ENCODE assay signal across 27 cellular contexts in the genomic region with DNA sequence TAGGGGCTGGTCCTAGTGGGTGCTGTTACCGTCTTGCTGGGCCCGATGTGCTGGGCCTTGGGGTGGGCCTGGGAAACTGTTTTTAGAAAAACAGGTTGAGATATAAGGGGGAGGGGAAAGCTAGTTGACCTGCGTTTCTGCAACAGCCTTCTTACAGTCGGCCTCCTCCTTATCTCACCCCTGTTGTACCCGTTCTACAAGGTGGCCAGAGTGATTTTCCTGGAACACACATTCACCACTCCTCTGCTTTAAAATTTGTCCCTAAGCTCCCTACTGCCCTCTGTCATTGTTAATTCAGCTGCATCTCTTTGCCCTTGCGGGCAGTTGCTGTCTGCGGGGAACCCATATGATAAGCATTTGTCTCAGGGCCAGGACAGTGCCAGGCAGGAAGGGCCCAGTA. TPM values are rescaled to one million over a fixed set of nuclear protein-coding genes. Genes with fewer than 3 reads are reported as not detected.
"Had no signal": no experiment of that assay in that cellular context is flagged by ENCODE, and none has a peak within 500 bp of the region (broad histone marks: within the 10 kb centered on the region; RNA-seq: fewer than 3 reads in every experiment).

No MANE protein-coding gene starts in this region.

- H3K4me1 Mint-ChIP-seq: central memory CD8-positive, alpha-beta T cell; stimulated activated memory B cell treated with anti-CD40 and anti-IgM and Interleukin-4, amounts not matched to agents 10 μg/mL and 1 μg/mL and 100 μg/mL, for 72 hours had no signal

- H3K4me1 ChIP-seq: breast epithelium, vagina had no signal

- H3K9ac ChIP-seq: parathyroid adenoma had no signal

- H3K4me3 Mint-ChIP-seq: activated naive CD8-positive, alpha-beta T cell; activated T-cell treated with anti-CD3 and anti-CD28 coated beads, Interleukin-2, amount 50 U/mL, for 4 hours; central memory CD8-positive, alpha-beta T cell; natural killer cell treated with Interleukin-12 subunit alpha and Interleukin-12 subunit beta and Interleukin-15 and Interleukin-18, amount 100 ng/mL, for 72 hours; stimulated activated memory B cell treated with anti-CD40 and anti-IgM and Interleukin-4, amounts not matched to agents 10 μg/mL and 1 μg/mL and 100 μg/mL, for 72 hours had no signal

- H3K36me3 Mint-ChIP-seq: activated naive CD8-positive, alpha-beta T cell; natural killer cell treated with Interleukin-12 subunit alpha and Interleukin-12 subunit beta and Interleukin-15 and Interleukin-18, amount 100 ng/mL, for 72 hours; stimulated activated memory B cell treated with anti-CD40 and anti-IgM and Interleukin-4, amounts not matched to agents 10 μg/mL and 1 μg/mL and 100 μg/mL, for 72 hours had no signal

- H2AFZ ChIP-seq: parathyroid adenoma had no signal

- H3K9me3 Mint-ChIP-seq: activated T-cell treated with anti-CD3 and anti-CD28 coated beads, Interleukin-2, amount 50 U/mL, for 4 hours; activated T-helper 2 cell treated with anti-CD3 and anti-CD28 coated beads, Interferon-gamma antibody, Interleukin-2, Interleukin-4, amounts not matched to agents 10 μg/mL and 5 μg/mL and 100 μg/mL, durations not matched to agents 14 hours and 24 hours and 36 hours; central memory CD8-positive, alpha-beta T cell; natural killer cell treated with Interleukin-12 subunit alpha and Interleukin-12 subunit beta and Interleukin-15 and Interleukin-18, amount 100 ng/mL, for 72 hours; stimulated activated memory B cell treated with anti-CD40 and anti-IgM and Interleukin-4, amounts not matched to agents 10 μg/mL and 1 μg/mL and 100 μg/mL, for 72 hours had no signal

- H3K27me3 ChIP-seq: ascending aorta, vagina had no signal

- DNase-seq: activated CD4-positive, alpha-beta T cell treated with anti-CD3 and anti-CD28 coated beads for 1 hour; activated CD4-positive, alpha-beta T cell treated with anti-CD3 and anti-CD28 coated beads, Interleukin-2, amount 50 U/mL, for 4 hours; activated CD8-positive, alpha-beta memory T cell treated with anti-CD3 and anti-CD28 coated beads, Interleukin-2, amount 50 U/mL, for 48 hours; activated naive CD4-positive, alpha-beta T cell; activated T-cell treated with anti-CD3 and anti-CD28 coated beads, Interleukin-2, amount 50 U/mL, for 4 hours; adrenal gland; effector memory CD4-positive, alpha-beta T cell; glutamatergic neuron; hippocampal formation; small intestine; stimulated activated CD4-positive, alpha-beta T cell treated with anti-CD3 and anti-CD28 coated beads, Interleukin-2, amount 100 ng/mL, for 24 hours; stomach; transverse colon; WERI-Rb-1 had no signal

- H3K4me3 ChIP-seq: adrenal gland, ascending aorta, breast epithelium, esophagus muscularis mucosa, stomach, transverse colon, vagina had no signal

- H3K27ac Mint-ChIP-seq: activated naive CD8-positive, alpha-beta T cell; activated T-helper 2 cell treated with anti-CD3 and anti-CD28 coated beads, Interferon-gamma antibody, Interleukin-2, Interleukin-4, amounts not matched to agents 10 μg/mL and 5 μg/mL and 100 μg/mL, durations not matched to agents 14 hours and 24 hours and 36 hours; natural killer cell treated with Interleukin-12 subunit alpha and Interleukin-12 subunit beta and Interleukin-15 and Interleukin-18, amount 100 ng/mL, for 72 hours; stimulated activated memory B cell treated with anti-CD40 and anti-IgM and Interleukin-4, amounts not matched to agents 10 μg/mL and 1 μg/mL and 100 μg/mL, for 72 hours had no signal

- ATAC-seq: activated T-cell treated with anti-CD3 and anti-CD28 coated beads, Interleukin-2, amount 50 U/mL, for 4 hours; natural killer cell treated with Interleukin-12 subunit alpha and Interleukin-12 subunit beta and Interleukin-15 and Interleukin-18, amount 100 ng/mL, for 72 hours; sciatic nerve; stimulated activated memory B cell treated with anti-CD40 and anti-IgM and Interleukin-4, amounts not matched to agents 10 μg/mL and 1 μg/mL and 100 μg/mL, for 72 hours had no signal

- H3K36me3 ChIP-seq: adrenal gland, ascending aorta, breast epithelium, esophagus muscularis mucosa, neutrophil, stomach, transverse colon, vagina, WERI-Rb-1 had no signal

- H3K27ac ChIP-seq: adrenal gland, ascending aorta, breast epithelium, esophagus muscularis mucosa, neutrophil, parathyroid adenoma, stomach, transverse colon, vagina, WERI-Rb-1 had no signal

- H3K9me3 ChIP-seq: adrenal gland, ascending aorta, breast epithelium, esophagus muscularis mucosa, neutrophil, stomach, transverse colon, vagina had no signal

RNA-seq across cellular contexts. Expression of gene KIAA1549L, which starts 4.9 kb away (rescaled TPM):
- total RNA-seq: activated CD8-positive, alpha-beta memory T cell treated with anti-CD3 and anti-CD28 coated beads for 36 hours; activated T-cell treated with anti-CD3 and anti-CD28 coated beads, Interleukin-2, amount 50 U/mL, for 4 hours; activated T-helper 2 cell treated with anti-CD3 and anti-CD28 coated beads, Interferon-gamma antibody, Interleukin-2, Interleukin-4, amounts not matched to agents 10 μg/mL and 5 μg/mL and 100 μg/mL, durations not matched to agents 14 hours and 24 hours and 36 hours; ascending aorta; natural killer cell treated with Interleukin-12 subunit alpha and Interleukin-12 subunit beta and Interleukin-15 and Interleukin-18, amount 100 ng/mL, for 72 hours had no signal
